Comparison of ENCODE assay signal across 8 cellular contexts in genomic region chr17:79796570-79797491, GRCh38. TPM values are rescaled to one million over a fixed set of nuclear protein-coding genes. Genes with fewer than 3 reads are reported as not detected.
DNase-seq lines count a peak whose midpoint lies in the region; ATAC-seq and TF ChIP-seq lines count a peak whose summit lies in the region.

TSS of gene CBX8 (minus strand) at chr17:79797077. CDS start at chr17:79796998, 79 bp downstream.

- peaks cover 56% of the 10 kb centered on the region for H3K4me1 ChIP-seq in DND-41 (ENCODE audit: insufficient read depth, low read length)
- 0 out of 2 replicates have a peak, but pooled peaks cover 6% of the 10 kb centered on the region for H3K4me1 ChIP-seq in GM23248 (ENCODE audit: insufficient read depth)
- H3K4me1 ChIP-seq in naive thymus-derived CD4-positive, alpha-beta T cell (ENCODE audit: control insufficient read depth in 2 of 2, insufficient read depth in 2 of 2, low read length in 2 of 2) = peaks cover 31 to 40% of the 10 kb centered on the region in 2 donors

- H3K4me1 Mint-ChIP-seq in naive thymus-derived CD4-positive, alpha-beta T cell = peaks cover 17 to 54% (median 34%) of the 10 kb centered on the region in 7 donors
- peaks cover 36% of the 10 kb centered on the region for H3K4me1 Mint-ChIP-seq in stimulated activated memory B cell treated with anti-CD40 and anti-IgM and Interleukin-4, amounts not matched to agents 10 μg/mL and 1 μg/mL and 100 μg/mL, for 72 hours

- H3K4me3 ChIP-seq in DND-41 (ENCODE audit: low read depth in 1 of 2, low read length in 2 of 2) (peak within 1 kb of the TSS; percentile 60 to 83), GM23248 (peak within 1 kb of the TSS; percentile 77), fibroblast of mammary gland (ENCODE audit: control insufficient read depth, low read depth, low read length) (peak within 1 kb of the TSS; percentile 71)
- peak within 1 kb of the TSS; percentile 54 for H3K4me3 ChIP-seq in naive thymus-derived CD4-positive, alpha-beta T cell (ENCODE audit: low read length)

- intact Hi-C loops in naive thymus-derived CD4-positive, alpha-beta T cell (cut with micrococcal nuclease) = loop anchor here (1.0 to 5.0 kb wide), 9 partner anchors 13 to 240 kb away; partner anchors contain the start of genes CBX2 (in 1 of the 2), CBX4 (in 1 of the 2), CCDC40 (in 1 of the 2) and TBC1D16 (in 1 of the 2)

- H3K27ac ChIP-seq in DND-41 (ENCODE audit: low read length) (peak within 1 kb of the TSS; percentile 85), GM23248 (peak within 1 kb of the TSS; percentile 58)
- H3K27ac ChIP-seq in naive thymus-derived CD4-positive, alpha-beta T cell (ENCODE audit: low read depth, low read length) = peak within 1 kb of the TSS; percentile 77

- CTCF ChIA-PET in naive thymus-derived CD4-positive, alpha-beta T cell (lab: Charles Lee) = interaction anchor here (1.0 to 1.6 kb wide), 3 partner anchors 12 to 124 kb away, joined by 3 to 4 read pairs (median 4); no protein-coding TSS in a partner anchor

- peak within 1 kb of the TSS; percentile 74 for H2AFZ ChIP-seq in DND-41 (ENCODE audit: low read depth, low read length)
- H2AFZ ChIP-seq in GM23248 = peak within 1 kb of the TSS; percentile 62

- H3K4me3 Mint-ChIP-seq in naive thymus-derived CD4-positive, alpha-beta T cell = peak within 1 kb of the TSS; percentile 84 to 92 (median 87)
- H3K4me3 Mint-ChIP-seq in stimulated activated memory B cell treated with anti-CD40 and anti-IgM and Interleukin-4, amounts not matched to agents 10 μg/mL and 1 μg/mL and 100 μg/mL, for 72 hours = peak within 1 kb of the TSS; percentile 90

- POLR2A ChIA-PET in naive thymus-derived CD4-positive, alpha-beta T cell (lab: Charles Lee) = interaction anchor here (0.7 to 3.7 kb wide), 13 partner anchors 13 to 526 kb away, joined by 3 to 19 read pairs (median 4); partner anchors contain the start of gene CBX4

- 2 to 4% methylated on average over 17 to 87 of the region's 92 CpGs for WGBS in GM23248 (ENCODE audit: low coverage in 1 of 2, low lambda C conversion rate in 2 of 2, missing lambda C conversion rate in 2 of 2), 2 experiments

- H3F3A ChIP-seq in GM23248 (ENCODE audit: insufficient read depth) = 0 out of 2 replicates have a peak, but pooled peaks cover 4% of the 10 kb centered on the region

- no peaks in the 10 kb centered on the region for H3K9me2 ChIP-seq in GM23248 (ENCODE audit: insufficient read depth)

- H3K79me2 ChIP-seq in DND-41 (ENCODE audit: insufficient read depth, low read length) (peaks cover 25% of the 10 kb centered on the region), GM23248 (ENCODE audit: insufficient read depth) (peaks cover 7% of the 10 kb centered on the region; the same call in 1 of the 2 replicates)

- H4K20me1 ChIP-seq in DND-41 (ENCODE audit: insufficient read depth, low read length) (peaks cover 26% of the 10 kb centered on the region), GM23248 (ENCODE audit: insufficient read depth) (no peaks in the 10 kb centered on the region)

- H3K9me3 ChIP-seq in DND-41 (ENCODE audit: insufficient read depth, low read length, severe bottlenecking) (no peaks in the 10 kb centered on the region), GM23248 (ENCODE audit: low read depth) (no peaks in the 10 kb centered on the region)
- no peaks in the 10 kb centered on the region for H3K9me3 ChIP-seq in naive thymus-derived CD4-positive, alpha-beta T cell (ENCODE audit: control insufficient read depth in 2 of 3, low read length in 3 of 3)

- in situ Hi-C loops in GM23248 (cut with MboI) = no loop called here

- peaks cover 0 to 13% (median 0%) of the 10 kb centered on the region in 5 donors for H3K36me3 Mint-ChIP-seq in naive thymus-derived CD4-positive, alpha-beta T cell
- H3K36me3 Mint-ChIP-seq in stimulated activated memory B cell treated with anti-CD40 and anti-IgM and Interleukin-4, amounts not matched to agents 10 μg/mL and 1 μg/mL and 100 μg/mL, for 72 hours = peaks cover 5% of the 10 kb centered on the region

- H3K27ac Mint-ChIP-seq in naive thymus-derived CD4-positive, alpha-beta T cell = peak within 1 kb of the TSS in 8 of 9 donors; percentile 75 to 95 (median 90)
- peak within 1 kb of the TSS; percentile 79 for H3K27ac Mint-ChIP-seq in stimulated activated memory B cell treated with anti-CD40 and anti-IgM and Interleukin-4, amounts not matched to agents 10 μg/mL and 1 μg/mL and 100 μg/mL, for 72 hours

- peak within 1 kb of the TSS; percentile 91 for H3K4me2 ChIP-seq in DND-41 (ENCODE audit: insufficient read depth, low read length)
- peak within 1 kb of the TSS; percentile 77 for H3K4me2 ChIP-seq in GM23248 (ENCODE audit: unreplicated experiment)

- ATAC-seq in DND-41 (ENCODE audit: insufficient read depth, low read depth) = peak; percentile 82
- ATAC-seq in naive thymus-derived CD4-positive, alpha-beta T cell = peak; percentile 95
- ATAC-seq in stimulated activated memory B cell treated with anti-CD40 and anti-IgM and Interleukin-4, amounts not matched to agents 10 μg/mL and 1 μg/mL and 100 μg/mL, for 72 hours = peak; percentile 96

- peaks cover 23% of the 10 kb centered on the region for H3K36me3 ChIP-seq in DND-41 (ENCODE audit: insufficient read depth, low read length)
- H3K36me3 ChIP-seq in GM23248 (ENCODE audit: low read depth) = no peaks in the 10 kb centered on the region
- H3K36me3 ChIP-seq in naive thymus-derived CD4-positive, alpha-beta T cell (ENCODE audit: control insufficient read depth in 2 of 3, insufficient read depth in 3 of 3, low read length in 3 of 3) = peaks cover 0 to 9% (median 0%) of the 10 kb centered on the region in 3 experiments

- DNase-seq in DND-41 (peak; percentile 100), GM23248 (peak; percentile 100), Kasumi-1 (lab: John Stamatoyannopoulos, UW) (peak; percentile 100), RKO (ENCODE audit: low spot score) (peak; percentile 99), fibroblast of mammary gland (ENCODE audit: low read depth) (peak; percentile 99)
- peak; percentile 97 to 98 for DNase-seq in activated T-helper 1 cell treated with anti-CD3 and anti-CD28 coated beads, Interleukin-2, amount 50 U/mL, for 16 hours (ENCODE audit: low read depth in 1 of 2, low spot score in 1 of 2)
- peak; percentile 97 to 99 (median 98) for DNase-seq in naive thymus-derived CD4-positive, alpha-beta T cell

- peak; percentile 4 for TF ChIP-seq CTCF in DND-41 (IDR thresholded peaks at IDR 0.05; ENCODE audit: borderline replicate concordance, extremely low read depth, low read length, poor library complexity, severe bottlenecking)
- TF ChIP-seq CTCF in fibroblast of mammary gland (conservative IDR thresholded peaks at IDR 0.05; ENCODE audit: control insufficient read depth, insufficient read depth, low read depth, low read length) = no peak

- H3K9ac ChIP-seq in DND-41 (ENCODE audit: low read depth, low read length) (peak within 1 kb of the TSS; percentile 80), GM23248 (peak within 1 kb of the TSS; percentile 85)

- peaks cover 32% of the 10 kb centered on the region for H3K27me3 ChIP-seq in DND-41 (ENCODE audit: insufficient read depth, low read length, poor library complexity)
- H3K27me3 ChIP-seq in GM23248 (replicated peaks; ENCODE audit: insufficient read depth) = peaks cover 45% of the 10 kb centered on the region
- H3K27me3 ChIP-seq in naive thymus-derived CD4-positive, alpha-beta T cell (ENCODE audit: control insufficient read depth in 2 of 2, insufficient read depth in 2 of 2, low read length in 2 of 2) = peaks cover 28 to 32% of the 10 kb centered on the region in 2 donors

- H3K9me3 Mint-ChIP-seq in naive thymus-derived CD4-positive, alpha-beta T cell = peaks cover 0 to 8% (median 0%) of the 10 kb centered on the region in 11 donors
- H3K9me3 Mint-ChIP-seq in stimulated activated memory B cell treated with anti-CD40 and anti-IgM and Interleukin-4, amounts not matched to agents 10 μg/mL and 1 μg/mL and 100 μg/mL, for 72 hours = peaks cover 5% of the 10 kb centered on the region

- peaks cover 24 to 51% (median 34%) of the 10 kb centered on the region in 5 donors for H3K27me3 Mint-ChIP-seq in naive thymus-derived CD4-positive, alpha-beta T cell
- peaks cover 40% of the 10 kb centered on the region for H3K27me3 Mint-ChIP-seq in stimulated activated memory B cell treated with anti-CD40 and anti-IgM and Interleukin-4, amounts not matched to agents 10 μg/mL and 1 μg/mL and 100 μg/mL, for 72 hours

RNA-seq across cellular contexts. Expression of gene CBX8, which starts in this region (rescaled TPM):
- 2.7 and 3.9 TPM in 2 replicates for total RNA-seq in GM23248 (2014; rRNA removed; shearing (Covaris generic))
- 5.9 and 6.4 TPM in 2 replicates for polyA plus RNA-seq in GM23248 (2016; fragmentation: Nextera tagmentation; extraction: Ambion mirVana)
- 10 to 100 TPM in 1 of 5 experiments, 1 to 10 TPM in 4; 2.4 to 11.9 (median 3.0) TPM for total RNA-seq in naive thymus-derived CD4-positive, alpha-beta T cell
- 1 to 10 TPM in 1 of 2 donors, under 1 TPM in 1; 0.96 to 1.9 TPM for polyA plus RNA-seq in naive thymus-derived CD4-positive, alpha-beta T cell

Comparison
In these comparisons a context has a peak if more than half of its experiments do, and no peak if none do; other contexts are left out.
1. Peak in every context shown above with its lines: DNase-seq, ATAC-seq, H3K4me3 ChIP-seq and H3K27ac ChIP-seq.